In the genomic region with DNA sequence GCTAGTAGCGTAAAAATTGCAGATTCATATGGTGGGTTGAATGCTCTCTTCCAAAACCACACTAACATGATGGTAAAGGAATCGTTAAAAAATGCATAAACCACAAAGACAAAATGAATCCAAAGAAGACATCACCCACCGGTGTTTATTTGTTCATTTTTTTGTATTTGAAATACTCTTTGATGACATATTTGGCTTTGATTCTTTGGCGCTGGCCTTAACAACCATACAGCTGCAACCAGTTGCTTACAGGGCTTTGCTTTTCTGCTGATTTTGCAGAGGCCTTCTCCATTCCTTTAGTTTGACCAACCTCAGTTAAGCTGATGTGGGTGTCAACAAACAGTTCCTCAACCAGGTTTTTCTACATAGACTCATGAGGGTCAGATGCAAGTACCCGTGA, we compare ENCODE assay signal across 26 cellular contexts.
"Had no signal": no experiment of that assay in that cellular context is flagged by ENCODE, and none has a peak within 500 bp of the region (broad histone marks: within the 10 kb centered on the region; RNA-seq: fewer than 3 reads in every experiment).

No MANE protein-coding gene starts in this region.

- H3K79me2 ChIP-seq: hepatocyte had no signal

- H3K27me3 ChIP-seq: esophagus squamous epithelium, foreskin keratinocyte, gastroesophageal sphincter, heart left ventricle, hepatocyte, neural progenitor cell, right atrium auricular region, testis, tibial nerve, upper lobe of left lung had no signal

- H2AFZ ChIP-seq: hepatocyte, neural progenitor cell had no signal

- H3K4me1 ChIP-seq: foreskin keratinocyte, left lung, testis had no signal

- H3K9me3 ChIP-seq: esophagus squamous epithelium, gastroesophageal sphincter, heart left ventricle, left lung, prostate gland, right atrium auricular region, testis, tibial nerve, upper lobe of left lung had no signal

- H3K4me2 ChIP-seq: hepatocyte had no signal

- H3K27ac ChIP-seq: coronary artery, esophagus squamous epithelium, foreskin keratinocyte, hepatocyte, left lung, neural progenitor cell, prostate gland, right atrium auricular region, testis, tibial nerve, upper lobe of left lung had no signal

- ATAC-seq: effector memory CD8-positive, alpha-beta T cell; foreskin keratinocyte; gastroesophageal sphincter; heart left ventricle; left cardiac atrium; left lung; naive thymus-derived CD4-positive, alpha-beta T cell; sciatic nerve; stimulated activated effector memory CD8-positive, alpha-beta T cell treated with anti-CD3 and anti-CD28 coated beads, Interleukin-12 subunit alpha, Interleukin-12 subunit beta, amount 100 ng/mL, for 72 hours; stimulated activated naive CD8-positive, alpha-beta T cell treated with anti-CD3 and anti-CD28 coated beads, Interleukin-15, Interleukin-2, amounts not matched to agents 100 U/mL and 50 U/mL, for 24 hours had no signal

- DNase-seq: dermis blood vessel endothelial cell; effector memory CD8-positive, alpha-beta T cell; erythroblast; esophagus squamous epithelium; foreskin keratinocyte; heart left ventricle; left cardiac atrium; left lung; mesenchymal stem cell; midbrain; naive thymus-derived CD4-positive, alpha-beta T cell; stimulated activated CD4-positive, alpha-beta T cell treated with anti-CD3 and anti-CD28 coated beads, Interleukin-2, amount 100 ng/mL, for 24 hours; stimulated activated CD4-positive, alpha-beta T cell treated with anti-CD3 and anti-CD28 coated beads, Interleukin-4, amount 100 ng/mL, for 24 hours; stimulated activated naive CD8-positive, alpha-beta T cell treated with anti-CD3 and anti-CD28 coated beads, Interleukin-15, Interleukin-2, amounts not matched to agents 100 U/mL and 50 U/mL, for 24 hours; substantia nigra; testis; upper lobe of left lung had no signal

- H3K9ac ChIP-seq: neural progenitor cell had no signal

- H3K36me3 ChIP-seq: esophagus squamous epithelium, gastroesophageal sphincter, heart left ventricle, left lung, neural progenitor cell, prostate gland, right atrium auricular region, tibial nerve, upper lobe of left lung had no signal

- H3K4me3 ChIP-seq: coronary artery, esophagus squamous epithelium, gastroesophageal sphincter, heart left ventricle, hepatocyte, left lung, neural progenitor cell, prostate gland, right atrium auricular region, testis, tibial nerve, upper lobe of left lung had no signal
